In the genomic region with DNA sequence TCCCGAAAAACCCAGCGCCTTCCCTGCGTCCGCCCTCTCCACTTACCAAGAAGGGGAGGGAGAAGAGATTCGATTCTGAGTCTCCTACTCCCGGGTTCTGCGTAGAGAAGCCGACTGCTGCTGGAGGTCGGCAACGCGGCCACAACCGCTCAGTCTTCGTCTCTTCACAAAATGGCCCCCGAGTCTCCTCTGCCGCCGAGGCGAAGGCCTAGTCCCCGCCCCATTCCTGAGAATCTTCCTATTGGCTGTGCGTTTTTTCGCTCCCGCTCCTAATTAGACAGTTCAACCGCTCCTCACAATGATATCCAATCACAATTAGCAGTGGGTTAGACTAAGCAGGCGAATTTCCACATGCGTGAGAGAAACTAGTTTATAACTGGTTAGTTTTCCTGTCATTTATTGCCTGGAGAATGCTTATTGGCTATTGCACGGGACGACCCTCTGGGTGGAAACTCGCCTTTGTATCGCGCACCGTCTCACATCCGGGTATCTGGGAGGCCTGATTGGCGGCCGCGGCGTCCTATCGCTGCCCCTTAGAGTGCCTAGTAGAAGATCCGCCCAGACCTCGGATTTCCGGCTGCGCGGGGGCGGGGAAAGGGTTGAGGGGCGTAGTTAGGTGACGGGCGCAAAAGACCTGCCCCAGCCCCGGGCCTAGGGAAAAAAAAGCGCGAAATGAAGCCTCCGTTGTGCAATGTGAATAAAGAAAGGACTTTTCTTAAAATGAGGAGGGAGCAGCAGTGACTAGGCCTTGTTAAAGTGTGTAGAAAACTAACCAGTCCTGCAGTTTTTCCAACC, we compare ENCODE assay signal across 8 cellular contexts.
A peak's percentile ranks its signal among the peaks of the same experiment; 100 is the strongest.
DNase-seq lines count a peak whose midpoint lies in the region; ATAC-seq and TF ChIP-seq lines count a peak whose summit lies in the region.

HNRNPC (minus strand) TSS at position 191 of the 795 bp plus-strand sequence. CDS start 35,249 bp downstream, outside the sequence.

- no peaks in the 10 kb centered on the region for H3K9me3 Mint-ChIP-seq in activated naive CD4-positive, alpha-beta T cell treated with anti-CD3 and anti-CD28 coated beads, Interleukin-2, amount 50 U/mL, for 24 hours

- peaks cover 8% of the 10 kb centered on the region for H3K36me3 ChIP-seq in GM06990 (ENCODE audit: control insufficient read depth, insufficient read depth, low read length)

- peak within 1 kb of the TSS; percentile 99 for H3K4me3 ChIP-seq in GM06990 (replicated peaks; ENCODE audit: low read depth, low read length)

- peak within 1 kb of the TSS; percentile 99 for H3K4me3 Mint-ChIP-seq in activated naive CD4-positive, alpha-beta T cell treated with anti-CD3 and anti-CD28 coated beads, Interleukin-2, amount 50 U/mL, for 24 hours

- DNase-seq in GM06990 (ENCODE audit: extremely low read depth, insufficient read length) (peak; percentile 100), NCI-H1092 (lab: John Stamatoyannopoulos, UW) (peak; percentile 100), germinal center (ENCODE audit: low spot score) (peak; percentile 99), non-pigmented ciliary epithelial cell (ENCODE audit: low read depth) (peak; percentile 100), superior temporal gyrus (ENCODE audit: extremely low spot score) (peak; percentile 100)

- no peak for TF ChIP-seq CTCF in GM06990 (IDR thresholded peaks at IDR 0.05; ENCODE audit: insufficient read depth, low read length, poor library complexity, severe bottlenecking)

- peak; percentile 90 for ATAC-seq in HG02588 (IDR thresholded peaks at IDR 0.05; ENCODE audit: unreplicated experiment)
- ATAC-seq in SK-N-SH treated with all-trans-retinoic acid at 6 μM for 48 hours = peak; percentile 97

- peaks cover 35% of the 10 kb centered on the region for H3K36me3 Mint-ChIP-seq in activated naive CD4-positive, alpha-beta T cell treated with anti-CD3 and anti-CD28 coated beads, Interleukin-2, amount 50 U/mL, for 24 hours

- peak within 1 kb of the TSS; percentile 100 for H3K27ac Mint-ChIP-seq in activated naive CD4-positive, alpha-beta T cell treated with anti-CD3 and anti-CD28 coated beads, Interleukin-2, amount 50 U/mL, for 24 hours

- H3K27me3 ChIP-seq in GM06990 (replicated peaks; ENCODE audit: control insufficient read depth, insufficient read depth, low read length) = no peaks in the 10 kb centered on the region

- H3K4me1 Mint-ChIP-seq in activated naive CD4-positive, alpha-beta T cell treated with anti-CD3 and anti-CD28 coated beads, Interleukin-2, amount 50 U/mL, for 24 hours = peaks cover 22% of the 10 kb centered on the region

- no peaks in the 10 kb centered on the region for H3K27me3 Mint-ChIP-seq in activated naive CD4-positive, alpha-beta T cell treated with anti-CD3 and anti-CD28 coated beads, Interleukin-2, amount 50 U/mL, for 24 hours

TF ChIP-seq in SK-N-SH treated with all-trans-retinoic acid at 6 μM for 48 hours, 23 proteins besides CTCF, POLR2A, EP300 and RAD21:
- no peak for TF ChIP-seq ZFP3 (CRISPR knock-in tag; IDR thresholded peaks at IDR 0.05)

Comparison
In these comparisons a context has a peak if more than half of its experiments do, and no peak if none do; other contexts are left out.
1. Peak in every context shown above with its lines: DNase-seq, ATAC-seq and H3K4me3 ChIP-seq.